ENCODE assay signal across 8 cellular contexts in genomic region chr15:92914103-92914499, GRCh38. TPM values are rescaled to one million over a fixed set of nuclear protein-coding genes. Genes with fewer than 3 reads are reported as not detected.
A peak's percentile ranks its signal among the peaks of the same experiment; 100 is the strongest.
DNase-seq lines count a peak whose midpoint lies in the region; ATAC-seq, FAIRE-seq and TF ChIP-seq lines count a peak whose summit lies in the region.

No MANE protein-coding gene starts in this region.

- H3K4me1 ChIP-seq in hepatocyte (ENCODE audit: insufficient read depth) = peaks cover 57% of the 10 kb centered on the region
- H3K4me1 ChIP-seq in small intestine (ENCODE audit: control insufficient read depth in 2 of 2, insufficient read depth in 1 of 2, low read depth in 1 of 2, low read length in 1 of 2) = peaks cover 7 to 32% of the 10 kb centered on the region in 2 donors

- ATAC-seq in activated B cell treated with CpG ODN at 0.5 μM for 24 hours (ENCODE audit: low read depth) (no peak), HG03039 (IDR thresholded peaks at IDR 0.05; ENCODE audit: unreplicated experiment) (no peak), HG03460 (IDR thresholded peaks at IDR 0.05; ENCODE audit: unreplicated experiment) (no peak)

- TF ChIP-seq CTCF in HL-60 (IDR thresholded peaks at IDR 0.05; ENCODE audit: insufficient read depth, low read length) = no peak
- TF ChIP-seq CTCF in activated B cell treated with CpG ODN at 0.5 μM for 24 hours (IDR thresholded peaks at IDR 0.05) = no peak
- no peak for TF ChIP-seq CTCF in hepatocyte (IDR thresholded peaks at IDR 0.05; ENCODE audit: poor library complexity)

- H3K36me3 Mint-ChIP-seq in activated B cell treated with CpG ODN at 0.5 μM for 24 hours (ENCODE audit: low read depth) = peaks cover 62% of the 10 kb centered on the region

- H3K36me3 ChIP-seq in hepatocyte (replicated peaks; ENCODE audit: insufficient read depth, low read depth) = no peaks in the 10 kb centered on the region
- H3K36me3 ChIP-seq in small intestine (ENCODE audit: control insufficient read depth in 2 of 2, insufficient read depth in 2 of 2, low read length in 2 of 2) = no peaks in the 10 kb centered on the region

- peak overlapping the region; percentile 83 for H3K4me3 Mint-ChIP-seq in activated B cell treated with CpG ODN at 0.5 μM for 24 hours

- no peaks in the 10 kb centered on the region for H3K27me3 Mint-ChIP-seq in activated B cell treated with CpG ODN at 0.5 μM for 24 hours

- no peaks in the 10 kb centered on the region for H3K9me3 Mint-ChIP-seq in activated B cell treated with CpG ODN at 0.5 μM for 24 hours

- H3K79me2 ChIP-seq in hepatocyte = peaks cover 97% of the 10 kb centered on the region

- no peak for DNase-seq in HL-60 (ENCODE audit: low read depth in 1 of 2, low spot score in 1 of 2)
- DNase-seq in activated B cell treated with CpG ODN at 0.5 μM for 24 hours = no peak
- DNase-seq in hepatocyte (ENCODE audit: low spot score) = no peak
- DNase-seq in small intestine = no peak
- no peak for DNase-seq in posterior vena cava (ENCODE audit: low spot score)
- DNase-seq in effector CD8-positive, alpha-beta T cell (lab: John Stamatoyannopoulos, UW) = no peak

- H3K4me3 ChIP-seq in HL-60 (replicated peaks; ENCODE audit: insufficient read depth, low read length) = no peak overlapping the region
- no peak overlapping the region for H3K4me3 ChIP-seq in hepatocyte
- no peak overlapping the region for H3K4me3 ChIP-seq in small intestine (ENCODE audit: low read depth in 1 of 2, low read length in 2 of 2)

- peaks cover 83% of the 10 kb centered on the region for H3K4me1 Mint-ChIP-seq in activated B cell treated with CpG ODN at 0.5 μM for 24 hours

- H3K27me3 ChIP-seq in HL-60 (ENCODE audit: insufficient read depth, poor library complexity, severe bottlenecking) (no peaks in the 10 kb centered on the region), hepatocyte (no peaks in the 10 kb centered on the region), small intestine (ENCODE audit: control insufficient read depth in 2 of 2, insufficient read depth in 2 of 2, low read length in 2 of 2) (no peaks in the 10 kb centered on the region)

- no peak overlapping the region for H3K4me2 ChIP-seq in hepatocyte

- intact Hi-C loops in activated B cell treated with CpG ODN at 0.5 μM for 24 hours (cut with micrococcal nuclease) (loop anchor here (1.0 to 2.0 kb wide), 2 partner anchors 8 to 65 kb away; no protein-coding TSS in a partner anchor), posterior vena cava (cut with DNase I) (no loop called here)

- peaks cover 31% of the 10 kb centered on the region for H4K20me1 ChIP-seq in hepatocyte (ENCODE audit: insufficient read depth, poor library complexity, severe bottlenecking)

- no peak overlapping the region for H2AFZ ChIP-seq in hepatocyte

- no peaks in the 10 kb centered on the region for H3K9me2 ChIP-seq in hepatocyte (replicated peaks; ENCODE audit: insufficient read depth)

- H3K27ac ChIP-seq in HL-60 (replicated peaks) = peak overlapping the region; percentile 10
- peak overlapping the region; percentile 91 for H3K27ac ChIP-seq in hepatocyte
- H3K27ac ChIP-seq in small intestine (ENCODE audit: low read depth in 1 of 2, low read length in 1 of 2) = peak overlapping the region; percentile 29 to 54

- POLR2A ChIA-PET in activated B cell treated with CpG ODN at 0.5 μM for 24 hours (lab: Charles Lee) = interaction anchor here (0.9 to 8.9 kb wide), 6 partner anchors 10 to 117 kb away, joined by 8 to 169 read pairs (median 38); partner anchors contain the start of gene CHD2

- H3K9me3 ChIP-seq in hepatocyte (ENCODE audit: low read depth) (no peaks in the 10 kb centered on the region), small intestine (ENCODE audit: control insufficient read depth, low read depth) (no peaks in the 10 kb centered on the region)

- FAIRE-seq in small intestine (lab: Jason Lieb, UNC) = no peak

- H3K27ac Mint-ChIP-seq in activated B cell treated with CpG ODN at 0.5 μM for 24 hours = peak overlapping the region; percentile 90

- CTCF ChIA-PET in activated B cell treated with CpG ODN at 0.5 μM for 24 hours (lab: Charles Lee) = interaction anchor here (1.5 to 10.7 kb wide), 3 partner anchors 32 to 117 kb away, joined by 5 to 115 read pairs (median 63); no protein-coding TSS in a partner anchor

- WGBS in hepatocyte (ENCODE audit: low lambda C conversion rate, missing lambda C conversion rate) = 34% methylated on average over 1 of the region's 1 CpG
- WGBS in small intestine, 3 donors = 8 to 57% (median 29%) methylated on average over 1 of the region's 1 CpG

RNA-seq across cellular contexts. Expression of gene CHD2, which starts 14.0 kb away (rescaled TPM):
- total RNA-seq in activated B cell treated with CpG ODN at 0.5 μM for 24 hours (249 and 298 TPM in 2 replicates), hepatocyte (101 and 133 TPM in 2 replicates), posterior vena cava (100 to 1,000 TPM in 1 of 2 donors, 10 to 100 TPM in 1; 94.5 to 104 TPM)
- polyA plus RNA-seq in hepatocyte (49.3 and 68.3 TPM in 2 replicates), small intestine (10 to 100 TPM; 29.2 to 33.1 (median 31.2) TPM)

Comparison
In these comparisons a context has a peak if more than half of its experiments do, and no peak if none do; other contexts are left out.
1. H3K27ac ChIP-seq: peak in every context shown above with its lines; median percentile 91 in hepatocyte; 42 in small intestine; 10 in HL-60.